8 cellular contexts compared by ENCODE assay signal in genomic region chr17:5191541-5192417, GRCh38. TPM values are rescaled to one million over a fixed set of nuclear protein-coding genes. Genes with fewer than 3 reads are reported as not detected.
DNase-seq lines count a peak whose midpoint lies in the region; ATAC-seq and TF ChIP-seq lines count a peak whose summit lies in the region.

TSS of gene ZNF594 (minus strand) at chr17:5191868. CDS start at chr17:5184256, 7,612 bp downstream.

- H3K4me1 Mint-ChIP-seq in activated naive CD8-positive, alpha-beta T cell (ENCODE audit: low read depth): peaks cover 26% of the 10 kb centered on the region
- H3K4me1 Mint-ChIP-seq in osteocyte (ENCODE audit: unreplicated experiment): peaks cover 26% of the 10 kb centered on the region

- peaks cover 6% of the 10 kb centered on the region for H3K9me3 Mint-ChIP-seq in activated naive CD8-positive, alpha-beta T cell (ENCODE audit: low read depth)
- H3K9me3 Mint-ChIP-seq in osteocyte (ENCODE audit: unreplicated experiment): peaks cover 25% of the 10 kb centered on the region

- peak within 1 kb of the TSS; percentile 87 for H3K27ac Mint-ChIP-seq in activated naive CD8-positive, alpha-beta T cell
- H3K27ac Mint-ChIP-seq in osteocyte (ENCODE audit: unreplicated experiment): peak within 1 kb of the TSS; percentile 87

- peak within 1 kb of the TSS; percentile 94 for H3K4me3 Mint-ChIP-seq in activated naive CD8-positive, alpha-beta T cell
- H3K4me3 Mint-ChIP-seq in osteocyte (ENCODE audit: unreplicated experiment): peak within 1 kb of the TSS; percentile 87

- peak within 1 kb of the TSS; percentile 66 to 76 for H3K27ac ChIP-seq in thoracic aorta

- peaks cover 16% of the 10 kb centered on the region for H3K36me3 Mint-ChIP-seq in activated naive CD8-positive, alpha-beta T cell
- H3K36me3 Mint-ChIP-seq in osteocyte (ENCODE audit: unreplicated experiment): peaks cover 32% of the 10 kb centered on the region

- peaks cover 7 to 20% of the 10 kb centered on the region in 2 donors for H3K4me1 ChIP-seq in thoracic aorta (ENCODE audit: control insufficient read depth in 1 of 2, low read depth in 2 of 2)

- H3K27me3 ChIP-seq in thoracic aorta (replicated peaks; ENCODE audit: insufficient read depth): no peaks in the 10 kb centered on the region

- H3K36me3 ChIP-seq in thoracic aorta: peaks cover 4% of the 10 kb centered on the region

- TF ChIP-seq CTCF in GM10266 (IDR thresholded peaks at IDR 0.05; ENCODE audit: control insufficient read depth, insufficient read depth, low read depth, missing control alignments) (peak; percentile 94), osteocyte (IDR thresholded peaks at IDR 0.05) (peak; percentile 78), thoracic aorta (IDR thresholded peaks at IDR 0.05) (peak; percentile 49)

- ATAC-seq in HG02588 (IDR thresholded peaks at IDR 0.05; ENCODE audit: unreplicated experiment): peak; percentile 94
- peak; percentile 100 for ATAC-seq in SK-N-SH treated with all-trans-retinoic acid at 6 μM for 48 hours
- peak; percentile 87 for ATAC-seq in thoracic aorta (ENCODE audit: insufficient number of reproducible peaks, low FRiP score, low read depth)

- H3K9me3 ChIP-seq in thoracic aorta: peaks cover 17% of the 10 kb centered on the region

- peak within 1 kb of the TSS; percentile 94 for H3K4me3 ChIP-seq in thoracic aorta

- intact Hi-C loops in head of caudate nucleus (cut with DNase I): loop anchor here (10.0 kb wide), 1 partner anchor 117 kb away; the partner anchor contains the start of gene ZFP3

- DNase-seq in GM10266 (ENCODE audit: extremely low spot score) (peak; percentile 96), NCI-H1092 (lab: John Stamatoyannopoulos, UW) (peak; percentile 87), head of caudate nucleus (peak; percentile 89 to 99 (median 96)), osteocyte (ENCODE audit: extremely low spot score, unreplicated experiment) (peak; percentile 99), thoracic aorta (ENCODE audit: low spot score) (peak; percentile 82)

- H3K27me3 Mint-ChIP-seq in activated naive CD8-positive, alpha-beta T cell: no peaks in the 10 kb centered on the region
- H3K27me3 Mint-ChIP-seq in osteocyte (ENCODE audit: unreplicated experiment): no peaks in the 10 kb centered on the region

TF ChIP-seq in SK-N-SH treated with all-trans-retinoic acid at 6 μM for 48 hours, 23 proteins besides CTCF, POLR2A, EP300 and RAD21:
- TF ChIP-seq, protein P1, sequence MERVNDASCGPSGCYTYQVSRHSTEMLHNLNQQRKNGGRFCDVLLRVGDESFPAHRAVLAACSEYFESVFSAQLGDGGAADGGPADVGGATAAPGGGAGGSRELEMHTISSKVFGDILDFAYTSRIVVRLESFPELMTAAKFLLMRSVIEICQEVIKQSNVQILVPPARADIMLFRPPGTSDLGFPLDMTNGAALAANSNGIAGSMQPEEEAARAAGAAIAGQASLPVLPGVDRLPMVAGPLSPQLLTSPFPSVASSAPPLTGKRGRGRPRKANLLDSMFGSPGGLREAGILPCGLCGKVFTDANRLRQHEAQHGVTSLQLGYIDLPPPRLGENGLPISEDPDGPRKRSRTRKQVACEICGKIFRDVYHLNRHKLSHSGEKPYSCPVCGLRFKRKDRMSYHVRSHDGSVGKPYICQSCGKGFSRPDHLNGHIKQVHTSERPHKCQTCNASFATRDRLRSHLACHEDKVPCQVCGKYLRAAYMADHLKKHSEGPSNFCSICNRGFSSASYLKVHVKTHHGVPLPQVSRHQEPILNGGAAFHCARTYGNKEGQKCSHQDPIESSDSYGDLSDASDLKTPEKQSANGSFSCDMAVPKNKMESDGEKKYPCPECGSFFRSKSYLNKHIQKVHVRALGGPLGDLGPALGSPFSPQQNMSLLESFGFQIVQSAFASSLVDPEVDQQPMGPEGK (CRISPR knock-in tag; IDR thresholded peaks at IDR 0.05; ENCODE audit: borderline replicate concordance): 0 out of 2 replicates have a peak, but pooled peaks have one; percentile 37
- no peak for TF ChIP-seq CSDC2 (CRISPR knock-in tag; IDR thresholded peaks at IDR 0.05)

RNA-seq across cellular contexts. Expression of gene ZNF594, which starts in this region (rescaled TPM):
- 9.2 and 10.4 TPM in 2 replicates for total RNA-seq in osteocyte
- total RNA-seq in thoracic aorta: 10 to 100 TPM in 1 of 2 donors, 1 to 10 TPM in 1; 8.4 to 15.8 TPM

Comparison
In these comparisons a context has a peak if more than half of its experiments do, and no peak if none do; other contexts are left out.
1. Peak in every context shown above with its lines: DNase-seq, ATAC-seq, H3K4me3 ChIP-seq and H3K27ac ChIP-seq.